ENCODE assay signal across 13 cellular contexts in genomic region chr3:9452417-9452816, GRCh38. TPM values are rescaled to one million over a fixed set of nuclear protein-coding genes. Genes with fewer than 3 reads are reported as not detected.
DNase-seq lines count a peak whose midpoint lies in the region; ATAC-seq, FAIRE-seq and TF ChIP-seq lines count a peak whose summit lies in the region.
"Had no signal": no experiment of that assay in that cellular context is flagged by ENCODE, and none has a peak within 500 bp of the region (broad histone marks: within the 10 kb centered on the region; RNA-seq: fewer than 3 reads in every experiment).

No MANE protein-coding gene starts in this region.

- peaks cover 60% of the 10 kb centered on the region for H3K36me3 Mint-ChIP-seq in activated CD4-positive, alpha-beta T cell treated with anti-CD3 and anti-CD28 coated beads for 36 hours (ENCODE audit: low read depth)
- H3K36me3 Mint-ChIP-seq in T-helper 1 cell treated with Interleukin-12 subunit alpha and Interleukin-12 subunit beta and Interleukin-4 antibody, amounts not matched to agents 30 μg/mL and 1 μg/mL, for 36 hours (ENCODE audit: low read depth) = peaks cover 42% of the 10 kb centered on the region

- H3K4me3 Mint-ChIP-seq in activated CD4-positive, alpha-beta T cell treated with anti-CD3 and anti-CD28 coated beads for 36 hours = no peak overlapping the region
- peak overlapping the region; percentile 64 for H3K4me3 Mint-ChIP-seq in T-helper 1 cell treated with Interleukin-12 subunit alpha and Interleukin-12 subunit beta and Interleukin-4 antibody, amounts not matched to agents 30 μg/mL and 1 μg/mL, for 36 hours

- H3K27ac ChIP-seq in colonic mucosa = peak overlapping the region; percentile 28
- H3K27ac ChIP-seq in neutrophil = peak overlapping the region; percentile 5
- H3K27ac ChIP-seq: A549, SJSA1 had no signal

- no peak overlapping the region for H3K9ac ChIP-seq in colonic mucosa (ENCODE audit: low read depth in 2 of 2, low read length in 2 of 2)

- intact Hi-C loops in activated CD4-positive, alpha-beta T cell treated with anti-CD3 and anti-CD28 coated beads for 36 hours (cut with DNase I, micrococcal nuclease) = no loop called here
- intact Hi-C loops in colonic mucosa (cut with DNase I) = no loop called here

- H3K4me1 Mint-ChIP-seq in activated CD4-positive, alpha-beta T cell treated with anti-CD3 and anti-CD28 coated beads for 36 hours = peaks cover 19% of the 10 kb centered on the region
- peaks cover 27% of the 10 kb centered on the region for H3K4me1 Mint-ChIP-seq in T-helper 1 cell treated with Interleukin-12 subunit alpha and Interleukin-12 subunit beta and Interleukin-4 antibody, amounts not matched to agents 30 μg/mL and 1 μg/mL, for 36 hours (ENCODE audit: low read depth)

- no peaks in the 10 kb centered on the region for H3K9me3 Mint-ChIP-seq in activated CD4-positive, alpha-beta T cell treated with anti-CD3 and anti-CD28 coated beads for 36 hours (ENCODE audit: low read depth)
- no peaks in the 10 kb centered on the region for H3K9me3 Mint-ChIP-seq in T-helper 1 cell treated with Interleukin-12 subunit alpha and Interleukin-12 subunit beta and Interleukin-4 antibody, amounts not matched to agents 30 μg/mL and 1 μg/mL, for 36 hours

- CTCF ChIA-PET in activated CD4-positive, alpha-beta T cell treated with anti-CD3 and anti-CD28 coated beads for 36 hours (lab: Charles Lee) = interaction anchor here (0.8 to 1.4 kb wide), 3 partner anchors 59 to 99 kb away, joined by 3 read pairs; no protein-coding TSS in a partner anchor

- ATAC-seq in activated CD4-positive, alpha-beta T cell treated with anti-CD3 and anti-CD28 coated beads for 36 hours = peak; percentile 47
- no peak for ATAC-seq in GM19395 (IDR thresholded peaks at IDR 0.05; ENCODE audit: unreplicated experiment)
- ATAC-seq: A549, right cardiac atrium had no signal

- H3K27ac Mint-ChIP-seq in activated CD4-positive, alpha-beta T cell treated with anti-CD3 and anti-CD28 coated beads for 36 hours = peak overlapping the region; percentile 87
- peak overlapping the region; percentile 95 for H3K27ac Mint-ChIP-seq in T-helper 1 cell treated with Interleukin-12 subunit alpha and Interleukin-12 subunit beta and Interleukin-4 antibody, amounts not matched to agents 30 μg/mL and 1 μg/mL, for 36 hours

- POLR2A ChIA-PET in activated CD4-positive, alpha-beta T cell treated with anti-CD3 and anti-CD28 coated beads for 36 hours (lab: Charles Lee) = interaction anchor here (0.6 kb wide), 1 partner anchor 285 kb away, joined by 3 read pairs; no protein-coding TSS in a partner anchor

- DNase-seq in activated CD4-positive, alpha-beta T cell treated with anti-CD3 and anti-CD28 coated beads for 36 hours = no peak
- DNase-seq in activated CD4-positive, alpha-beta T cell treated with anti-CD3 and anti-CD28 coated beads for 48 hours = no peak
- DNase-seq in colonic mucosa (no peak), frontal cortex (ENCODE audit: low spot score in 2 of 2) (no peak), C1 segment of cervical spinal cord (lab: John Stamatoyannopoulos, UW) (no peak)
- DNase-seq: NCI-H1092 treated with DMSO at 0.1 percent for 48 hours, right cardiac atrium, trophoblast cell had no signal

- H3K9me3 ChIP-seq in colonic mucosa (no peaks in the 10 kb centered on the region), neutrophil (no peaks in the 10 kb centered on the region)
- H3K9me3 ChIP-seq: A549, SJSA1 had no signal

- H3K4me3 ChIP-seq in colonic mucosa (no peak overlapping the region), neutrophil (ENCODE audit: low read depth in 1 of 2, low read length in 1 of 2) (no peak overlapping the region)
- H3K4me3 ChIP-seq: A549, SJSA1 had no signal

- TF ChIP-seq CTCF in colonic mucosa (IDR thresholded peaks at IDR 0.05) (no peak), neutrophil (IDR thresholded peaks at IDR 0.05) (no peak)

- no peak for FAIRE-seq in frontal cortex (lab: Jason Lieb, UNC)
- FAIRE-seq: A549 had no signal

- H3K27me3 ChIP-seq in colonic mucosa (no peaks in the 10 kb centered on the region), neutrophil (no peaks in the 10 kb centered on the region)
- H3K27me3 ChIP-seq: SJSA1 had no signal

- H3K4me1 ChIP-seq in colonic mucosa = no peaks in the 10 kb centered on the region
- H3K4me1 ChIP-seq in neutrophil (ENCODE audit: control insufficient read depth in 1 of 2, insufficient read depth in 1 of 2, low read depth in 1 of 2, low read length in 1 of 2) = no peaks in the 10 kb centered on the region
- H3K4me1 ChIP-seq: A549, SJSA1 had no signal

- H3K36me3 ChIP-seq in colonic mucosa = peaks cover 19% of the 10 kb centered on the region
- peaks cover 82% of the 10 kb centered on the region for H3K36me3 ChIP-seq in neutrophil

- no peaks in the 10 kb centered on the region for H3K27me3 Mint-ChIP-seq in activated CD4-positive, alpha-beta T cell treated with anti-CD3 and anti-CD28 coated beads for 36 hours
- no peaks in the 10 kb centered on the region for H3K27me3 Mint-ChIP-seq in T-helper 1 cell treated with Interleukin-12 subunit alpha and Interleukin-12 subunit beta and Interleukin-4 antibody, amounts not matched to agents 30 μg/mL and 1 μg/mL, for 36 hours (ENCODE audit: low read depth)

RNA-seq across cellular contexts. Expression of gene SETD5, which starts 55.0 kb away (rescaled TPM):
- total RNA-seq in activated CD4-positive, alpha-beta T cell treated with anti-CD3 and anti-CD28 coated beads for 36 hours = 100 to 1,000 TPM; 115 to 148 TPM
- 10 to 100 TPM; 89.1 to 91.3 TPM for total RNA-seq in colonic mucosa
- total RNA-seq in frontal cortex = 28.5 TPM
